In genomic region chr22:20052309-20053250, GRCh38 we compare ENCODE assay signal across 1 cellular context.
TF ChIP-seq lines count a peak whose summit lies in the region.

No MANE protein-coding gene starts in this region.

TF ChIP-seq in H1, 55 proteins besides CTCF, POLR2A, EP300 and RAD21:
- TF ChIP-seq CBX8 (IDR thresholded peaks at IDR 0.05; ENCODE audit: borderline replicate concordance, low read depth, low read length) (no peak), JUN (IDR thresholded peaks at IDR 0.05; ENCODE audit: low read depth, low read length) (no peak), CEBPB (IDR thresholded peaks at IDR 0.05; ENCODE audit: low read depth, low read length) (no peak), RBBP5 (IDR thresholded peaks at IDR 0.05; ENCODE audit: borderline replicate concordance, low read depth, low read length) (no peak), CREB1 (IDR thresholded peaks at IDR 0.05) (no peak), SUZ12 (IDR thresholded peaks at IDR 0.05; ENCODE audit: low read length) (no peak), BRCA1 (IDR thresholded peaks at IDR 0.05; ENCODE audit: low read depth, low read length) (no peak), POU5F1 (IDR thresholded peaks at IDR 0.05; ENCODE audit: low read depth, low read length) (no peak), TEAD4 (IDR thresholded peaks at IDR 0.05; ENCODE audit: low read depth, low read length) (no peak), SIRT6 (IDR thresholded peaks at IDR 0.05; ENCODE audit: low read length) (no peak), JUND (IDR thresholded peaks at IDR 0.05; ENCODE audit: low read length) (no peak), SRF (IDR thresholded peaks at IDR 0.05; ENCODE audit: low read depth, low read length) (no peak)
